Comparison of ENCODE assay signal across 19 cellular contexts in the genomic region with DNA sequence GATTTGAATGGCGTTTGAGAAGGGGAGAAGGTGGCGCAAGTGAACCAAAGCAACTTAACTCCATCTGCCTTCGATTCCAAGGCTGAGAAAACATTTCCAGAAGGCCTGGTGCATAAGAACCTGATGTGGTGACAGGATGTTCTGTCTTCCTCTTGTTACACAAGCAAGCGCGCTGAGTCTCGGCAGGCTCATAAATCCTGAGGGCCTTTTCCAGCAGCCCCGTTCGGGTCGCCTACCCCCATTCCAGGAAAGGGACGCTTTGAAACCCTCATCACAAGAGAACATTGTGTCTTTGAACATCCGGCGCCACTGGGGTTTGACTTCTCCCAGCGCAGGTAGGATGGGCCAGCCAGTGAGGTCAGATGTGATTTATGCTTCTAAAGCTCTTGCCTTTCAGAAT.
"Had no signal": no experiment of that assay in that cellular context is flagged by ENCODE, and none has a peak within 500 bp of the region (broad histone marks: within the 10 kb centered on the region; RNA-seq: fewer than 3 reads in every experiment).

No MANE protein-coding gene starts in this region.

- DNase-seq: activated CD8-positive, alpha-beta memory T cell treated with anti-CD3 and anti-CD28 coated beads for 24 hours; activated CD8-positive, alpha-beta memory T cell treated with anti-CD3 and anti-CD28 coated beads, Interleukin-2, amount 50 U/mL, for 4 hours; activated T-cell treated with anti-CD3 and anti-CD28 coated beads, Interleukin-2, amount 50 U/mL, for 24 hours; effector memory CD4-positive, alpha-beta T cell; foreskin melanocyte; hippocampal formation; naive B cell; small intestine; stimulated activated CD4-positive, alpha-beta T cell treated with anti-CD3 and anti-CD28 coated beads, Interleukin-15, amount 100 ng/mL, for 24 hours; stimulated activated naive B cell treated with anti-CD40 and anti-IgM and Interleukin-4, amounts not matched to agents 10 μg/mL and 1 μg/mL and 100 μg/mL, for 72 hours; T1000; upper lobe of right lung had no signal

- H3K4me1 ChIP-seq: neural progenitor cell, right atrium auricular region, upper lobe of right lung had no signal

- H3K9me3 Mint-ChIP-seq: activated T-helper 17 cell treated with anti-CD3 and anti-CD28 coated beads, Interleukin-2, amount 50 U/mL, for 72 hours; central memory CD8-positive, alpha-beta T cell had no signal

- H3K27me3 ChIP-seq: neural progenitor cell, right atrium auricular region, upper lobe of right lung had no signal

- H3K9ac ChIP-seq: neural progenitor cell had no signal

- H3K4me3 Mint-ChIP-seq: activated naive CD8-positive, alpha-beta T cell; activated T-cell treated with anti-CD3 and anti-CD28 coated beads, Interleukin-2, amount 50 U/mL, for 24 hours; activated T-helper 17 cell treated with anti-CD3 and anti-CD28 coated beads, Interleukin-2, amount 50 U/mL, for 72 hours; central memory CD8-positive, alpha-beta T cell; neural progenitor cell; stimulated activated naive B cell treated with anti-CD40 and anti-IgM and Interleukin-4, amounts not matched to agents 10 μg/mL and 1 μg/mL and 100 μg/mL, for 72 hours; WTC11 had no signal

- H3K36me3 ChIP-seq: neural progenitor cell, right atrium auricular region, upper lobe of right lung had no signal

- H3K27ac ChIP-seq: neural progenitor cell, right atrium auricular region, upper lobe of right lung had no signal

- H3K9me3 ChIP-seq: right atrium auricular region, upper lobe of right lung had no signal

- H3K4me1 Mint-ChIP-seq: activated T-helper 17 cell treated with anti-CD3 and anti-CD28 coated beads, Interleukin-2, amount 50 U/mL, for 72 hours had no signal

- H3K4me3 ChIP-seq: neural progenitor cell, right atrium auricular region, upper lobe of right lung had no signal

- ATAC-seq: activated T-helper 17 cell treated with anti-CD3 and anti-CD28 coated beads, Interleukin-2, amount 50 U/mL, for 72 hours; esophagus mucosa; stimulated activated naive B cell treated with anti-CD40 and anti-IgM and Interleukin-4, amounts not matched to agents 10 μg/mL and 1 μg/mL and 100 μg/mL, for 72 hours; WTC11 had no signal

- H3K4me2 ChIP-seq: neural progenitor cell had no signal

- H3K27ac Mint-ChIP-seq: activated naive CD8-positive, alpha-beta T cell; activated T-cell treated with anti-CD3 and anti-CD28 coated beads, Interleukin-2, amount 50 U/mL, for 24 hours; activated T-helper 17 cell treated with anti-CD3 and anti-CD28 coated beads, Interleukin-2, amount 50 U/mL, for 72 hours; naive B cell; neural progenitor cell; stimulated activated naive B cell treated with anti-CD40 and anti-IgM and Interleukin-4, amounts not matched to agents 10 μg/mL and 1 μg/mL and 100 μg/mL, for 72 hours; WTC11 had no signal
